31 cellular contexts compared by ENCODE assay signal in genomic region chr3:1531981-1532380, GRCh38.
"Had no signal": no experiment of that assay in that cellular context is flagged by ENCODE, and none has a peak within 500 bp of the region (broad histone marks: within the 10 kb centered on the region; RNA-seq: fewer than 3 reads in every experiment).

No MANE protein-coding gene starts in this region.

- H3K4me2 ChIP-seq: SK-N-SH had no signal

- H3K27ac ChIP-seq: Peyer's patch, SJSA1 had no signal

- H3K9me3 ChIP-seq: MG63, Peyer's patch had no signal

- H3K4me3 ChIP-seq: MG63, Peyer's patch, SJSA1 had no signal

- DNase-seq: Karpas-422, MG63, NCI-H1048, NCI-H1092 treated with DMSO at 0.1 percent for 48 hours, NCI-H1105 treated with DMSO at 0.1 percent for 48 hours, NCI-H1436, NCI-H146, NCI-H1694, NCI-H187, NCI-H1930, NCI-H2029 treated with DMSO at 0.1 percent for 48 hours, NCI-H2081 treated with DMSO at 0.1 percent for 48 hours, NCI-H2107, NCI-H2171, NCI-H226, NCI-H446 treated with DMSO at 0.1 percent for 48 hours, NCI-H510A, NCI-H524, NCI-H526, NCI-H69, NCI-H748 treated with DMSO at 0.1 percent for 48 hours, OCI-M1, PC-3, Peyer's patch, Right ventricle myocardium superior, RPMI8226, SHP77 treated with DMSO at 0.1 percent for 48 hours, SK-N-SH, SW 1271 had no signal

- H3K4me1 ChIP-seq: Peyer's patch, SJSA1 had no signal

- H3K36me3 ChIP-seq: MG63, Peyer's patch, SJSA1 had no signal

- H3K9ac ChIP-seq: KMS-11, SK-N-SH had no signal

- H3K27me3 ChIP-seq: MG63, Peyer's patch, SJSA1 had no signal

- ATAC-seq: PC-3 had no signal
